9 cellular contexts compared by ENCODE assay signal in the genomic region with DNA sequence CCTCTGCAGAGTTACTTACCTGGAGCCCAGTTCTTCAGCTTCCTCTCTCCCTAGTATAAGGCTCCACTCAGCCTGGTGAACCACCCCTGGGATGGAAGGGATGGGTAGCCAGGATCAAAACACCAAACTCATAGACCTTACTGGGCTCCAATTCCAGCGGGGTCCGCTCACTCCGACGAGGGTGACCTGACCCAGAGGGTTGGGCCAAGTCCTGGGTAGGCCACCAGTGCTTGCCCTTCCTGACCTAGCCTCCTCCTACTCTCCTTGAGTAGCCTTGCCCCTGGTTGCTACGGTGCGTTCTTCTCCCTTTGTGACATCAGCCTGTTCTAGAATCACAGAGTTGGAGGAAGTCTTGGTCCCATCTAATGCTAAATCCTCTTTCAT. TPM values are rescaled to one million over a fixed set of nuclear protein-coding genes. Genes with fewer than 3 reads are reported as not detected.
A peak's percentile ranks its signal among the peaks of the same experiment; 100 is the strongest.
DNase-seq lines count a peak whose midpoint lies in the region; ATAC-seq, FAIRE-seq and TF ChIP-seq lines count a peak whose summit lies in the region.
"Had no signal": no experiment of that assay in that cellular context is flagged by ENCODE, and none has a peak within 500 bp of the region (broad histone marks: within the 10 kb centered on the region; RNA-seq: fewer than 3 reads in every experiment).

No MANE protein-coding gene starts in this region.

- H3K9me3 ChIP-seq in NT2/D1 (ENCODE audit: insufficient read depth, low read length) (no peaks in the 10 kb centered on the region), endothelial cell of umbilical vein (replicated peaks; ENCODE audit: control insufficient read depth, insufficient read depth, low read length) (no peaks in the 10 kb centered on the region), psoas muscle (no peaks in the 10 kb centered on the region), ovary (no peaks in the 10 kb centered on the region), WERI-Rb-1 (ENCODE audit: severe bottlenecking) (no peaks in the 10 kb centered on the region)

- no peak for TF ChIP-seq EP300 in ovary (IDR thresholded peaks at IDR 0.05)

- 88 to 93% (median 89%) methylated on average over 6 of the region's 6 CpGs for WGBS in psoas muscle, 3 donors
- 87 to 92% (median 90%) methylated on average over 6 of the region's 6 CpGs for WGBS in ovary, 3 donors

- H4K20me1 ChIP-seq in endothelial cell of umbilical vein (replicated peaks; ENCODE audit: control insufficient read depth, extremely low read depth, insufficient read depth, low read length): no peaks in the 10 kb centered on the region

- peak overlapping the region; percentile 77 for H2AFZ ChIP-seq in endothelial cell of umbilical vein (ENCODE audit: low read depth, low read length)

- H3K27me3 ChIP-seq in NT2/D1 (ENCODE audit: insufficient read depth, insufficient read length) (peaks cover 33% of the 10 kb centered on the region), endothelial cell of umbilical vein (ENCODE audit: control insufficient read depth in 2 of 2, insufficient read depth in 2 of 2, low read length in 2 of 2) (peaks cover 0 to 4% of the 10 kb centered on the region in 2 experiments), psoas muscle (ENCODE audit: insufficient read depth in 3 of 3, low read length in 2 of 3) (no peaks in the 10 kb centered on the region), ovary (no peaks in the 10 kb centered on the region), WERI-Rb-1 (ENCODE audit: insufficient read depth, low read depth, severe bottlenecking) (no peaks in the 10 kb centered on the region)

- no TSS peak for BruUV-seq in endothelial cell of umbilical vein (replicated peaks; lab: Mats Ljungman, UMichigan)

- no peaks in the 10 kb centered on the region for H3K79me2 ChIP-seq in endothelial cell of umbilical vein (ENCODE audit: control insufficient read depth, insufficient read depth, low read length)

- CTCF ChIA-PET in endothelial cell of umbilical vein (lab: Charles Lee): interaction anchor here (1.4 to 7.5 kb wide), 3 partner anchors 14 to 100 kb away, joined by 3 to 358 read pairs (median 3); no protein-coding TSS in a partner anchor

- POLR2A ChIA-PET in endothelial cell of umbilical vein (lab: Charles Lee): no interaction called here

- no peaks in the 10 kb centered on the region for H3K36me3 ChIP-seq in NT2/D1 (ENCODE audit: insufficient read depth, insufficient read length, low read length)
- H3K36me3 ChIP-seq in endothelial cell of umbilical vein (ENCODE audit: control insufficient read depth in 2 of 2, extremely low read depth in 1 of 2, insufficient read depth in 2 of 2, low read length in 2 of 2): no peaks in the 10 kb centered on the region
- H3K36me3 ChIP-seq in psoas muscle (ENCODE audit: insufficient read depth in 1 of 2, low read depth in 1 of 2): no peaks in the 10 kb centered on the region
- no peaks in the 10 kb centered on the region for H3K36me3 ChIP-seq in ovary
- no peaks in the 10 kb centered on the region for H3K36me3 ChIP-seq in WERI-Rb-1

- intact Hi-C loops in endothelial cell of umbilical vein (cut with micrococcal nuclease): no loop called here
- intact Hi-C loops in psoas muscle (cut with DNase I): no loop called here
- intact Hi-C loops in ovary (cut with DNase I): no loop called here

- ATAC-seq in GM19023 (IDR thresholded peaks at IDR 0.05; ENCODE audit: unreplicated experiment): peak; percentile 3
- ATAC-seq in psoas muscle: no peak
- no peak for ATAC-seq in HG03565 (IDR thresholded peaks at IDR 0.05; ENCODE audit: unreplicated experiment)

- H3K9ac ChIP-seq in NT2/D1 (ENCODE audit: insufficient read length, low read depth) (peak overlapping the region; percentile 71), endothelial cell of umbilical vein (replicated peaks; ENCODE audit: extremely low read depth, insufficient read depth, low read length) (no peak overlapping the region)

- peak overlapping the region; percentile 82 for H3K4me2 ChIP-seq in endothelial cell of umbilical vein (ENCODE audit: insufficient read depth, low read length)

- dilution Hi-C loops in endothelial cell of umbilical vein (cut with MboI; ENCODE audit: extremely low pct_ligation_motif_present, low sequenced_read_pairs): no loop called here

- DNase-seq in NT2/D1 (ENCODE audit: low read depth, low spot score): no peak
- no peak for DNase-seq in endothelial cell of umbilical vein (ENCODE audit: low read depth, low spot score)
- no peak for DNase-seq in psoas muscle
- DNase-seq in ovary: no peak
- DNase-seq in NCI-H82 treated with DMSO at 0.1 percent for 48 hours (lab: John Stamatoyannopoulos, UW; ENCODE audit: unreplicated experiment): no peak
- no peak for DNase-seq in WERI-Rb-1

- H3K4me1 ChIP-seq in NT2/D1 (ENCODE audit: insufficient read depth, insufficient read length) (peaks cover 4% of the 10 kb centered on the region), endothelial cell of umbilical vein (ENCODE audit: control insufficient read depth, extremely low read depth, insufficient read depth, low read length) (no peaks in the 10 kb centered on the region), psoas muscle (no peaks in the 10 kb centered on the region), ovary (ENCODE audit: insufficient read depth) (no peaks in the 10 kb centered on the region)

- TF ChIP-seq POLR2A in endothelial cell of umbilical vein (IDR thresholded peaks at IDR 0.05; ENCODE audit: low read depth, low read length) (no peak), ovary (IDR thresholded peaks at IDR 0.05) (no peak)

- peak overlapping the region; percentile 61 for H3K4me3 ChIP-seq in NT2/D1 (ENCODE audit: insufficient read length, low read depth)
- no peak overlapping the region for H3K4me3 ChIP-seq in endothelial cell of umbilical vein (replicated peaks in 1 of 3; ENCODE audit: insufficient read depth in 1 of 3, low read depth in 1 of 3, low read length in 3 of 3)
- H3K4me3 ChIP-seq in psoas muscle: peak overlapping the region; percentile 66
- no peak overlapping the region for H3K4me3 ChIP-seq in ovary
- H3K4me3 ChIP-seq in WERI-Rb-1 (ENCODE audit: low read depth, low read length): no peak overlapping the region

- TF ChIP-seq CTCF in endothelial cell of umbilical vein (IDR thresholded peaks at IDR 0.05; ENCODE audit: extremely low read depth in 1 of 2, insufficient read depth in 1 of 2, low read depth in 1 of 2, low read length in 2 of 2) (no peak), psoas muscle (IDR thresholded peaks at IDR 0.05) (no peak), ovary (IDR thresholded peaks at IDR 0.05) (no peak), WERI-Rb-1 (IDR thresholded peaks at IDR 0.05; ENCODE audit: low read depth, low read length) (no peak)

- FAIRE-seq in endothelial cell of umbilical vein (lab: Jason Lieb, UNC): no peak
- FAIRE-seq: islet of Langerhans had no signal

- H3K27ac ChIP-seq in endothelial cell of umbilical vein (ENCODE audit: insufficient read depth, low read depth, low read length) (no peak overlapping the region), psoas muscle (no peak overlapping the region), ovary (no peak overlapping the region), WERI-Rb-1 (no peak overlapping the region)

- H3K9me1 ChIP-seq in endothelial cell of umbilical vein (replicated peaks; ENCODE audit: control insufficient read depth, extremely low read depth, insufficient read depth, low read length): no peaks in the 10 kb centered on the region

TF ChIP-seq in endothelial cell of umbilical vein, 7 proteins besides CTCF, POLR2A, EP300 and RAD21:
- TF ChIP-seq, protein P1, sequence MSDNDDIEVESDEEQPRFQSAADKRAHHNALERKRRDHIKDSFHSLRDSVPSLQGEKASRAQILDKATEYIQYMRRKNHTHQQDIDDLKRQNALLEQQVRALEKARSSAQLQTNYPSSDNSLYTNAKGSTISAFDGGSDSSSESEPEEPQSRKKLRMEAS (IDR thresholded peaks at IDR 0.05; ENCODE audit: insufficient read depth, insufficient read length): no peak
- TF ChIP-seq MYC (IDR thresholded peaks at IDR 0.05; ENCODE audit: low read depth, low read length) (no peak), JUN (IDR thresholded peaks at IDR 0.05; ENCODE audit: borderline replicate concordance, insufficient read depth, insufficient read length, low read depth) (no peak), GATA2 (IDR thresholded peaks at IDR 0.05; ENCODE audit: insufficient read depth, insufficient read length, low read depth, low read length) (no peak), FOS (IDR thresholded peaks at IDR 0.05; ENCODE audit: borderline replicate concordance, insufficient read depth, low read length) (no peak), EZH2 (IDR thresholded peaks at IDR 0.05; ENCODE audit: borderline replicate concordance, low read depth, low read length, severe bottlenecking) (no peak), POLR2AphosphoS5 (IDR thresholded peaks at IDR 0.05; ENCODE audit: insufficient read depth, low read depth, low read length) (no peak)
TF ChIP-seq in endothelial cell of umbilical vein: peak in this region for 0.

RNA-seq across cellular contexts. Expression of a gene that starts 0.5 kb away (rescaled TPM):
- total RNA-seq in endothelial cell of umbilical vein: 0.46 and 0.88 TPM in 2 replicates
- 0.97 and 1.2 TPM in 2 replicates for polyA plus RNA-seq in endothelial cell of umbilical vein
- 1.3 and 1.5 TPM in 2 replicates for polyA plus RNA-seq in endothelial cell of umbilical vein (2011; cell fraction: cytosol; rRNA removed)
- polyA plus RNA-seq in endothelial cell of umbilical vein (2011; cell fraction: nucleus; rRNA removed): 5.6 and 6.0 TPM in 2 replicates
- polyA plus RNA-seq in endothelial cell of umbilical vein (2012): 0.58 and 0.76 TPM in 2 replicates
- 1.3 and 2.0 TPM in 2 replicates for polyA minus RNA-seq in endothelial cell of umbilical vein
- not detected for polyA minus RNA-seq in endothelial cell of umbilical vein (2011; cell fraction: cytosol; rRNA and poly(A)+ RNA removed)
- polyA minus RNA-seq in endothelial cell of umbilical vein (2011; cell fraction: nucleus; rRNA and poly(A)+ RNA removed): 7.3 and 7.5 TPM in 2 replicates
- total RNA-seq in psoas muscle: under 1 TPM; 0.26 to 0.56 (median 0.41) TPM
- under 1 TPM; 0.19 to 0.38 (median 0.24) TPM for polyA plus RNA-seq in psoas muscle
- 1 to 10 TPM in 6 of 7 donors, under 1 TPM in 1; 0.52 to 3.0 (median 1.5) TPM for total RNA-seq in ovary
- polyA plus RNA-seq in ovary: 1 to 10 TPM; 1.3 to 3.6 TPM

Comparison
In these comparisons a context has a peak if more than half of its experiments do, and no peak if none do; other contexts are left out.
1. H3K4me3 ChIP-seq: peak in NT2/D1 (single experiment) and psoas muscle (single experiment); none in endothelial cell of umbilical vein (0 of 3), ovary (single experiment) and WERI-Rb-1 (single experiment).